13 cellular contexts compared by ENCODE assay signal in the genomic region with DNA sequence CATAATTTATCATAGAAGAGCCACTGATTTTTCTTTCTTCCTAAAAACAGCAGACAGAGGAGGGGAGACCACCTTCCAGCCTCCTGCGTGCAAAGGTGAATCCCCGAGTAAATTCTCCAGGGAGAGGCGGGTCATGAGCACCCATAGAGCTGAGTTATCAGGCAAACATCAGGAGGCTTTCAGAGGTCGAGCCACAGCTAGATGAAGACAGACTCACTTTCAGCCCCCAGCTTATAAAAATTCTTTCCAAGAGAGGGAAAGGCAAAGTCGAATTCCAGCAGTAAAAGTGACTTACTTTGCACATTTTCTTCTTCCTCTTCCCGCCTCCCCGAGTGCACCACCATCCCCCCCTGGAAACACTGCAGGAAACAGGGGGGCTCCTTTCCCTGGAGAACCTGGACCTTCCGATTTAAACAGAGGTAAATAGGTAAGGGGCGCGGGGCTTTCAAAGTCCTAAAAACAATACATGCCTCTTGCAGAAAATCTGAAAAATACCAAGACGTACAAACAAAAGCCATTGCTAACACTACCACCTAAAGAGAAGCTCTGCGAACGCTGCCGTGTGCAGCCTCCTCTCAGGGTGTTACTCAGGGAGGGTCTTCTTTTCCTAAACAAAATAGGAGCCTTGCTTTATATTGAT.
DNase-seq lines count a peak whose midpoint lies in the region; ATAC-seq and TF ChIP-seq lines count a peak whose summit lies in the region.
"Had no signal": no experiment of that assay in that cellular context is flagged by ENCODE, and none has a peak within 500 bp of the region (broad histone marks: within the 10 kb centered on the region; RNA-seq: fewer than 3 reads in every experiment).

No MANE protein-coding gene starts in this region.

- ATAC-seq in HG03095 (IDR thresholded peaks at IDR 0.05; ENCODE audit: unreplicated experiment) (no peak), GM19467 (IDR thresholded peaks at IDR 0.05; ENCODE audit: unreplicated experiment) (no peak)

- H3K4me3 ChIP-seq in SK-N-MC, result peak overlapping the region; percentile 69
- H3K4me3 ChIP-seq in smooth muscle cell, result no peak overlapping the region
- H3K4me3 ChIP-seq: BLaER1 treated with 17β-estradiol and CSF1 and Interleukin-3, amounts not matched to agents 10 nM and 100 nM had no signal

- H3K36me3 ChIP-seq in SK-N-MC (ENCODE audit: insufficient read depth, low read length), result no peaks in the 10 kb centered on the region; the same call in 1 of the 2 replicates
- H3K36me3 ChIP-seq in smooth muscle cell (ENCODE audit: low read depth), result no peaks in the 10 kb centered on the region

- H2AFZ ChIP-seq in smooth muscle cell (ENCODE audit: low read depth), result no peak overlapping the region

- WGBS in smooth muscle cell (ENCODE audit: low lambda C conversion rate), result 58% methylated on average over 14 of the region's 14 CpGs

- H3F3A ChIP-seq in smooth muscle cell (ENCODE audit: low read depth), result peaks cover 7% of the 10 kb centered on the region

- no peaks in the 10 kb centered on the region for H3K79me2 ChIP-seq in smooth muscle cell (ENCODE audit: low read depth)

- DNase-seq in EL (peak; percentile 68), SK-N-MC (ENCODE audit: low read depth, low spot score) (no peak), islet precursor cell (peak; percentile 43), smooth muscle cell (lab: John Stamatoyannopoulos, UW; ENCODE audit: unreplicated experiment) (no peak), globus pallidus (ENCODE audit: low spot score) (no peak), hippocampal formation (lab: John Stamatoyannopoulos, UW) (no peak)
- DNase-seq: activated T-cell treated with anti-CD3 and anti-CD28 coated beads, Interleukin-2, amount 50 U/mL, for 1 hour; left colon; NCI-H1048; T-helper 1 cell had no signal

- peak overlapping the region; percentile 54 for H3K4me2 ChIP-seq in smooth muscle cell

- H3K4me1 ChIP-seq in smooth muscle cell (ENCODE audit: low read depth), result no peaks in the 10 kb centered on the region

- H3K9ac ChIP-seq in SK-N-MC (ENCODE audit: insufficient read length) (peak overlapping the region; percentile 41), smooth muscle cell (ENCODE audit: low read depth) (peak overlapping the region; percentile 17)
- H3K9ac ChIP-seq: BLaER1 treated with 17β-estradiol and CSF1 and Interleukin-3, amounts not matched to agents 10 nM and 100 nM had no signal

- peak overlapping the region; percentile 91 for H3K27ac ChIP-seq in SK-N-MC
- H3K27ac ChIP-seq in smooth muscle cell (ENCODE audit: low read depth), result peak overlapping the region; percentile 65

- H3K9me3 ChIP-seq in SK-N-MC (ENCODE audit: low read depth, low read length), result no peaks in the 10 kb centered on the region
- H3K9me3 ChIP-seq in smooth muscle cell (replicated peaks; ENCODE audit: low read depth), result no peaks in the 10 kb centered on the region
- H3K9me3 ChIP-seq: BLaER1 treated with 17β-estradiol and CSF1 and Interleukin-3, amounts not matched to agents 10 nM and 100 nM had no signal

- no peak for TF ChIP-seq CTCF in smooth muscle cell (IDR thresholded peaks at IDR 0.05; ENCODE audit: borderline replicate concordance, insufficient read depth, poor library complexity, severe bottlenecking)

- H3K27me3 ChIP-seq in smooth muscle cell (ENCODE audit: low read depth), result no peaks in the 10 kb centered on the region
- H3K27me3 ChIP-seq: BLaER1 treated with 17β-estradiol and CSF1 and Interleukin-3, amounts not matched to agents 10 nM and 100 nM had no signal

- H4K20me1 ChIP-seq in smooth muscle cell (ENCODE audit: low read depth), result no peaks in the 10 kb centered on the region

Comparison
In these comparisons a context has a peak if more than half of its experiments do, and no peak if none do; other contexts are left out.
1. DNase-seq: peak in EL (single experiment) and islet precursor cell (single experiment); none in SK-N-MC (single experiment), smooth muscle cell (single experiment), globus pallidus (single experiment) and hippocampal formation (0 of 2).